ENCODE assay signal across 1 cellular context in the genomic region with DNA sequence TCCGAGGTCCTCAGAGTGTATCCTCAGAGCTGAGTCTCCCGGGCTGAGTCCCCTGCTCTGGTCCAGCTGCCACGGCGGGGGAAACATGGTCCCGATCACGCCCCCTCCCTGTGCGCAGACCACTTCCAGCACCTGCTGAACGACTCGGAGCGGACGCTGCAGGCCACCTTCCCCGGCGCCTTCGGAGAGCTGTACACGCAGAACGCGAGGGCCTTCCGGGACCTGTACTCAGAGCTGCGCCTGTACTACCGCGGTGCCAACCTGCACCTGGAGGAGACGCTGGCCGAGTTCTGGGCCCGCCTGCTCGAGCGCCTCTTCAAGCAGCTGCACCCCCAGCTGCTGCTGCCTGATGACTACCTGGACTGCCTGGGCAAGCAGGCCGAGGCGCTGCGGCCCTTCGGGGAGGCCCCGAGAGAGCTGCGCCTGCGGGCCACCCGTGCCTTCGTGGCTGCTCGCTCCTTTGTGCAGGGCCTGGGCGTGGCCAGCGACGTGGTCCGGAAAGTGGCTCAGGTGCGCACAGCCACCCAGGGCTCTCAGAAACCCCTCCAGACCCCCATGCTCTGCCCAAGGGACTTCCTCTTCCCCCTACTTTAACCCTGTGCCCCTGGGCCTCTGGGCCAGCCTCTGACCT.
TF ChIP-seq lines count a peak whose summit lies in the region.

No MANE protein-coding gene starts in this region.

TF ChIP-seq in SK-N-SH treated with all-trans-retinoic acid at 6 μM for 48 hours, 23 proteins besides CTCF, POLR2A, EP300 and RAD21 (continued from another document):
- TF ChIP-seq, protein P1, sequence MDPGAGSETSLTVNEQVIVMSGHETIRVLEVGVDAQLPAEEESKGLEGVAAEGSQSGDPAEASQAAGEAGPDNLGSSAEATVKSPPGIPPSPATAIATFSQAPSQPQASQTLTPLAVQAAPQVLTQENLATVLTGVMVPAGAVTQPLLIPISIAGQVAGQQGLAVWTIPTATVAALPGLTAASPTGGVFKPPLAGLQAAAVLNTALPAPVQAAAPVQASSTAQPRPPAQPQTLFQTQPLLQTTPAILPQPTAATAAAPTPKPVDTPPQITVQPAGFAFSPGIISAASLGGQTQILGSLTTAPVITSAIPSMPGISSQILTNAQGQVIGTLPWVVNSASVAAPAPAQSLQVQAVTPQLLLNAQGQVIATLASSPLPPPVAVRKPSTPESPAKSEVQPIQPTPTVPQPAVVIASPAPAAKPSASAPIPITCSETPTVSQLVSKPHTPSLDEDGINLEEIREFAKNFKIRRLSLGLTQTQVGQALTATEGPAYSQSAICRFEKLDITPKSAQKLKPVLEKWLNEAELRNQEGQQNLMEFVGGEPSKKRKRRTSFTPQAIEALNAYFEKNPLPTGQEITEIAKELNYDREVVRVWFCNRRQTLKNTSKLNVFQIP (CRISPR knock-in tag; IDR thresholded peaks at IDR 0.05; ENCODE audit: borderline replicate concordance, low read depth) = no peak
- TF ChIP-seq ZNF8 (CRISPR knock-in tag; IDR thresholded peaks at IDR 0.05) (no peak), ZFP30 (CRISPR knock-in tag; IDR thresholded peaks at IDR 0.05) (no peak)
- TF ChIP-seq, protein P2, sequence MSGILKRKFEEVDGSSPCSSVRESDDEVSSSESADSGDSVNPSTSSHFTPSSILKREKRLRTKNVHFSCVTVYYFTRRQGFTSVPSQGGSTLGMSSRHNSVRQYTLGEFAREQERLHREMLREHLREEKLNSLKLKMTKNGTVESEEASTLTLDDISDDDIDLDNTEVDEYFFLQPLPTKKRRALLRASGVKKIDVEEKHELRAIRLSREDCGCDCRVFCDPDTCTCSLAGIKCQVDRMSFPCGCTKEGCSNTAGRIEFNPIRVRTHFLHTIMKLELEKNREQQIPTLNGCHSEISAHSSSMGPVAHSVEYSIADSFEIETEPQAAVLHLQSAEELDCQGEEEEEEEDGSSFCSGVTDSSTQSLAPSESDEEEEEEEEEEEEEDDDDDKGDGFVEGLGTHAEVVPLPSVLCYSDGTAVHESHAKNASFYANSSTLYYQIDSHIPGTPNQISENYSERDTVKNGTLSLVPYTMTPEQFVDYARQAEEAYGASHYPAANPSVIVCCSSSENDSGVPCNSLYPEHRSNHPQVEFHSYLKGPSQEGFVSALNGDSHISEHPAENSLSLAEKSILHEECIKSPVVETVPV (CRISPR knock-in tag; IDR thresholded peaks at IDR 0.05) = no peak
